10 cellular contexts compared by ENCODE assay signal in genomic region chr11:55942785-55943392, GRCh38.
A peak's percentile ranks its signal among the peaks of the same experiment; 100 is the strongest.
DNase-seq lines count a peak whose midpoint lies in the region; ATAC-seq and TF ChIP-seq lines count a peak whose summit lies in the region.
"Had no signal": no experiment of that assay in that cellular context is flagged by ENCODE, and none has a peak within 500 bp of the region (broad histone marks: within the 10 kb centered on the region; RNA-seq: fewer than 3 reads in every experiment).

No MANE protein-coding gene starts in this region.

- H3K9me3 ChIP-seq in RWPE2 (ENCODE audit: severe bottlenecking): no peaks in the 10 kb centered on the region
- H3K9me3 ChIP-seq: neutrophil had no signal

- peak; percentile 46 for DNase-seq in DMS 273 (lab: John Stamatoyannopoulos, UW; ENCODE audit: unreplicated experiment)
- DNase-seq in DMS 273 treated with DMSO at 0.1 percent for 48 hours (lab: John Stamatoyannopoulos, UW): no peak
- DNase-seq in RWPE2 (ENCODE audit: low spot score): no peak
- peak; percentile 23 for DNase-seq in iPS-NIHi11 (ENCODE audit: low spot score)
- no peak for DNase-seq in amniotic stem cell (lab: John Stamatoyannopoulos, UW)
- DNase-seq: activated B cell treated with CpG ODN at 0.5 μM for 24 hours had no signal

- peaks cover 4% of the 10 kb centered on the region for H3K27me3 ChIP-seq in RWPE2 (ENCODE audit: insufficient read depth, poor library complexity, severe bottlenecking)
- H3K27me3 ChIP-seq: neutrophil had no signal

- TF ChIP-seq CTCF in RWPE2 (IDR thresholded peaks at IDR 0.05; ENCODE audit: poor library complexity, severe bottlenecking): peak; percentile 69

- H3K4me1 ChIP-seq in RWPE2 (ENCODE audit: insufficient read depth, poor library complexity, severe bottlenecking): no peaks in the 10 kb centered on the region

- peak; percentile 69 for ATAC-seq in HG03565 (IDR thresholded peaks at IDR 0.05; ENCODE audit: unreplicated experiment)
- ATAC-seq in RWPE2 (ENCODE audit: low read depth): peak; percentile 40; the same call in 1 of the 3 replicates
- ATAC-seq in GM21515 (IDR thresholded peaks at IDR 0.05; ENCODE audit: unreplicated experiment): no peak
- ATAC-seq in HG03135 (IDR thresholded peaks at IDR 0.05; ENCODE audit: unreplicated experiment): no peak

- no peak overlapping the region for H3K4me3 ChIP-seq in RWPE2 (ENCODE audit: severe bottlenecking)

- H3K36me3 ChIP-seq in RWPE2 (ENCODE audit: low read depth): no peaks in the 10 kb centered on the region
- H3K36me3 ChIP-seq: neutrophil had no signal

- no peak overlapping the region for H3K27ac ChIP-seq in RWPE2 (ENCODE audit: poor library complexity, severe bottlenecking)
- H3K27ac ChIP-seq: neutrophil had no signal

Comparison
In these comparisons a context has a peak if more than half of its experiments do, and no peak if none do; other contexts are left out.
1. DNase-seq: peak in DMS 273 (single experiment) and iPS-NIHi11 (single experiment); none in DMS 273 treated with DMSO at 0.1 percent for 48 hours (single experiment), RWPE2 (single experiment) and amniotic stem cell (single experiment).
2. ATAC-seq: peak in HG03565 (single experiment) and RWPE2 (single experiment); none in GM21515 (single experiment) and HG03135 (single experiment).